ENCODE assay signal across 25 cellular contexts in genomic region chr10:46026106-46026505, GRCh38. TPM values are rescaled to one million over a fixed set of nuclear protein-coding genes. Genes with fewer than 3 reads are reported as not detected.
DNase-seq lines count a peak whose midpoint lies in the region; ATAC-seq and TF ChIP-seq lines count a peak whose summit lies in the region.
"Had no signal": no experiment of that assay in that cellular context is flagged by ENCODE, and none has a peak within 500 bp of the region (broad histone marks: within the 10 kb centered on the region; RNA-seq: fewer than 3 reads in every experiment).

No MANE protein-coding gene starts in this region.

- ATAC-seq in left cardiac atrium (no peak), GM18520 (IDR thresholded peaks at IDR 0.05; ENCODE audit: unreplicated experiment) (no peak)
- ATAC-seq: left ventricle myocardium superior, SK-N-SH treated with all-trans-retinoic acid at 6 μM for 48 hours, WTC11 had no signal

- H3K36me3 ChIP-seq in right atrium auricular region (no peaks in the 10 kb centered on the region), WERI-Rb-1 (no peaks in the 10 kb centered on the region; the same call in 1 of the 2 replicates), thyroid gland (no peaks in the 10 kb centered on the region)
- H3K36me3 ChIP-seq: upper lobe of left lung had no signal

- no peaks in the 10 kb centered on the region for H3K9me3 Mint-ChIP-seq in activated CD4-positive, alpha-beta memory T cell treated with anti-CD3 and anti-CD28 coated beads, Interleukin-2, amount 10 ng/mL, durations not matched to agents 7 days and 5 days
- H3K9me3 Mint-ChIP-seq: immature natural killer cell, WTC11 had no signal

- intact Hi-C loops in left cardiac atrium (cut with DNase I) (no loop called here), thyroid gland (cut with DNase I) (loop anchor here (5.0 kb wide), 1 partner anchor 54 kb away; the partner anchor contains the start of gene TIMM23)

- H3K4me1 ChIP-seq in right atrium auricular region (peaks cover 0 to 79% of the 10 kb centered on the region in 2 donors), thyroid gland (peaks cover 56 to 58% of the 10 kb centered on the region in 2 donors)

- DNase-seq in right atrium auricular region (ENCODE audit: low spot score), result no peak
- DNase-seq in left cardiac atrium, result no peak
- DNase-seq in WERI-Rb-1, result no peak
- DNase-seq in myocyte (ENCODE audit: low read depth), result peak; percentile 52
- DNase-seq in activated CD4-positive, alpha-beta memory T cell treated with anti-CD3 and anti-CD28 coated beads, Interleukin-2, amount 10 ng/mL, durations not matched to agents 7 days and 5 days, result no peak
- DNase-seq in thyroid gland, result no peak
- DNase-seq in G401 (ENCODE audit: low spot score), result no peak
- DNase-seq: activated CD4-positive, alpha-beta T cell treated with anti-CD3 and anti-CD28 coated beads, Interleukin-2, amount 50 U/mL, for 48 hours; activated gamma-delta T cell treated with Interleukin-2 at 50 U/mL for 16 hours; immature natural killer cell; IMR-90; left ventricle myocardium superior; MM.1S; NCI-H1436 treated with DMSO at 0.1 percent for 48 hours; NCI-H2171; NCI-H524 treated with DMSO at 0.1 percent for 48 hours; stimulated activated CD4-positive, alpha-beta T cell treated with anti-CD3 and anti-CD28 coated beads, Interleukin-4, amount 100 ng/mL, for 4 hours; upper lobe of left lung had no signal

- no peaks in the 10 kb centered on the region for H3K27me3 Mint-ChIP-seq in activated CD4-positive, alpha-beta memory T cell treated with anti-CD3 and anti-CD28 coated beads, Interleukin-2, amount 10 ng/mL, durations not matched to agents 7 days and 5 days

- H3K36me3 Mint-ChIP-seq in activated CD4-positive, alpha-beta memory T cell treated with anti-CD3 and anti-CD28 coated beads, Interleukin-2, amount 10 ng/mL, durations not matched to agents 7 days and 5 days (ENCODE audit: low read depth), result peaks cover 17% of the 10 kb centered on the region
- H3K36me3 Mint-ChIP-seq: immature natural killer cell, WTC11 had no signal

- in situ Hi-C loops in G401 (cut with HindIII; ENCODE audit: low sequenced_read_pairs), result no loop called here

- no peak for TF ChIP-seq CTCF in right atrium auricular region (IDR thresholded peaks at IDR 0.05)
- no peak for TF ChIP-seq CTCF in WERI-Rb-1 (IDR thresholded peaks at IDR 0.05; ENCODE audit: low read depth, low read length)
- TF ChIP-seq CTCF in thyroid gland (IDR thresholded peaks at IDR 0.05), result no peak

- TF ChIP-seq POLR2A in thyroid gland (IDR thresholded peaks at IDR 0.05), result no peak

- H3K9me3 ChIP-seq in right atrium auricular region (no peaks in the 10 kb centered on the region), WERI-Rb-1 (ENCODE audit: severe bottlenecking) (no peaks in the 10 kb centered on the region), thyroid gland (no peaks in the 10 kb centered on the region)
- H3K9me3 ChIP-seq: upper lobe of left lung had no signal

- peaks cover 77% of the 10 kb centered on the region for H3K4me1 Mint-ChIP-seq in activated CD4-positive, alpha-beta memory T cell treated with anti-CD3 and anti-CD28 coated beads, Interleukin-2, amount 10 ng/mL, durations not matched to agents 7 days and 5 days

- no peaks in the 10 kb centered on the region for H3K27me3 ChIP-seq in right atrium auricular region
- H3K27me3 ChIP-seq in WERI-Rb-1 (ENCODE audit: insufficient read depth, low read depth, severe bottlenecking), result no peaks in the 10 kb centered on the region
- no peaks in the 10 kb centered on the region for H3K27me3 ChIP-seq in thyroid gland
- H3K27me3 ChIP-seq: upper lobe of left lung had no signal

- H3K4me3 Mint-ChIP-seq in activated CD4-positive, alpha-beta memory T cell treated with anti-CD3 and anti-CD28 coated beads, Interleukin-2, amount 10 ng/mL, durations not matched to agents 7 days and 5 days, result no peak overlapping the region
- H3K4me3 Mint-ChIP-seq: WTC11 had no signal

- no peak overlapping the region for H3K27ac Mint-ChIP-seq in activated CD4-positive, alpha-beta memory T cell treated with anti-CD3 and anti-CD28 coated beads, Interleukin-2, amount 10 ng/mL, durations not matched to agents 7 days and 5 days

- peak overlapping the region; percentile 30 to 54 for H3K27ac ChIP-seq in right atrium auricular region
- peak overlapping the region; percentile 2; the same call in 1 of the 2 replicates for H3K27ac ChIP-seq in WERI-Rb-1
- H3K27ac ChIP-seq in thyroid gland, result peak overlapping the region in 1 of 3 donors; percentile 24
- H3K27ac ChIP-seq: C4-2B had no signal

- CTCF ChIA-PET in activated CD4-positive, alpha-beta memory T cell treated with anti-CD3 and anti-CD28 coated beads, Interleukin-2, amount 10 ng/mL, durations not matched to agents 7 days and 5 days (lab: Charles Lee), result interaction anchor here (1.2 to 3.9 kb wide), 2 partner anchors 8 to 12 kb away, joined by 4 to 21 read pairs; no protein-coding TSS in a partner anchor

- H3K4me3 ChIP-seq in right atrium auricular region (no peak overlapping the region), WERI-Rb-1 (ENCODE audit: low read depth, low read length) (no peak overlapping the region), thyroid gland (replicated peaks in 1 of 3) (no peak overlapping the region)
- H3K4me3 ChIP-seq: upper lobe of left lung had no signal

- POLR2A ChIA-PET in activated CD4-positive, alpha-beta memory T cell treated with anti-CD3 and anti-CD28 coated beads, Interleukin-2, amount 10 ng/mL, durations not matched to agents 7 days and 5 days (lab: Charles Lee), result interaction anchor here (0.8 kb wide), 1 partner anchor 14 kb away, joined by 3 read pairs; no protein-coding TSS in a partner anchor

RNA-seq across cellular contexts. Expression of gene NCOA4, which starts 4.3 kb away (rescaled TPM):
- 100 to 1,000 TPM; 155 to 259 TPM for total RNA-seq in right atrium auricular region
- 100 to 1,000 TPM; 178 to 206 TPM for total RNA-seq in left cardiac atrium
- total RNA-seq in myocyte, result 139 and 181 TPM in 2 replicates
- 62.5 TPM for polyA plus RNA-seq in myocyte (2012)
- total RNA-seq in activated CD4-positive, alpha-beta memory T cell treated with anti-CD3 and anti-CD28 coated beads, Interleukin-2, amount 10 ng/mL, durations not matched to agents 7 days and 5 days, result 100 to 1,000 TPM; 104 to 105 TPM
- total RNA-seq in thyroid gland, result 100 to 1,000 TPM; 140 to 189 (median 160) TPM
- total RNA-seq in G401 (2014; rRNA removed; shearing (Covaris generic)), result 75.4 and 105 TPM in 2 replicates

RNA-seq across cellular contexts. Expression of gene MSMB, which starts 20.0 kb away (rescaled TPM):
- not detected for total RNA-seq in right atrium auricular region
- not detected for total RNA-seq in left cardiac atrium
- not detected in 2 replicates for total RNA-seq in myocyte
- not detected for polyA plus RNA-seq in myocyte (2012)
- not detected for total RNA-seq in activated CD4-positive, alpha-beta memory T cell treated with anti-CD3 and anti-CD28 coated beads, Interleukin-2, amount 10 ng/mL, durations not matched to agents 7 days and 5 days
- total RNA-seq in thyroid gland, result not detected
- total RNA-seq in G401 (2014; rRNA removed; shearing (Covaris generic)), result not detected in 2 replicates
- total RNA-seq: endothelial cell of umbilical vein, H1, IMR-90, left ventricle myocardium superior, pulmonary artery endothelial cell, WTC11 had no signal
- polyA plus RNA-seq: endothelial cell of umbilical vein, H1, immature natural killer cell, IMR-90 had no signal

RNA-seq across cellular contexts. Expression of gene TIMM23, which starts 53.8 kb away (rescaled TPM):
- total RNA-seq in right atrium auricular region (10 to 100 TPM; 67.6 to 88.8 TPM), left cardiac atrium (10 to 100 TPM; 59.2 to 80.5 TPM), myocyte (103 and 124 TPM in 2 replicates), thyroid gland (10 to 100 TPM; 68.7 to 85.6 (median 72.1) TPM)
- 102 TPM for polyA plus RNA-seq in myocyte (2012)
- total RNA-seq in activated CD4-positive, alpha-beta memory T cell treated with anti-CD3 and anti-CD28 coated beads, Interleukin-2, amount 10 ng/mL, durations not matched to agents 7 days and 5 days, result 10 to 100 TPM; 45.2 to 48.2 TPM
- 178 and 222 TPM in 2 replicates for total RNA-seq in G401 (2014; rRNA removed; shearing (Covaris generic))
